9 cellular contexts compared by ENCODE assay signal in genomic region chr3:52120576-52121458, GRCh38.
DNase-seq lines count a peak whose midpoint lies in the region; ATAC-seq and TF ChIP-seq lines count a peak whose summit lies in the region.
"Had no signal": no experiment of that assay in that cellular context is flagged by ENCODE, and none has a peak within 500 bp of the region (broad histone marks: within the 10 kb centered on the region; RNA-seq: fewer than 3 reads in every experiment).

No MANE protein-coding gene starts in this region.

- H3K27ac Mint-ChIP-seq in stimulated activated memory B cell treated with anti-CD40 and anti-IgM and Interleukin-4, amounts not matched to agents 10 μg/mL and 1 μg/mL and 100 μg/mL, for 72 hours = peak overlapping the region; percentile 73

- H3K4me1 Mint-ChIP-seq in stimulated activated memory B cell treated with anti-CD40 and anti-IgM and Interleukin-4, amounts not matched to agents 10 μg/mL and 1 μg/mL and 100 μg/mL, for 72 hours = peaks cover 32% of the 10 kb centered on the region

- peak overlapping the region; percentile 64 for H3K4me3 Mint-ChIP-seq in stimulated activated memory B cell treated with anti-CD40 and anti-IgM and Interleukin-4, amounts not matched to agents 10 μg/mL and 1 μg/mL and 100 μg/mL, for 72 hours

- no peak for TF ChIP-seq POLR2A in NB4 (IDR thresholded peaks at IDR 0.05; ENCODE audit: extremely low read depth, insufficient read length)

- no peaks in the 10 kb centered on the region for H3K27me3 Mint-ChIP-seq in stimulated activated memory B cell treated with anti-CD40 and anti-IgM and Interleukin-4, amounts not matched to agents 10 μg/mL and 1 μg/mL and 100 μg/mL, for 72 hours

- no peaks in the 10 kb centered on the region for H3K36me3 Mint-ChIP-seq in stimulated activated memory B cell treated with anti-CD40 and anti-IgM and Interleukin-4, amounts not matched to agents 10 μg/mL and 1 μg/mL and 100 μg/mL, for 72 hours

- DNase-seq in NCI-H2171 treated with DMSO at 0.1 percent for 48 hours (lab: John Stamatoyannopoulos, UW) = peak; percentile 55
- no peak for DNase-seq in NCI-H2171 (lab: John Stamatoyannopoulos, UW)
- DNase-seq in NB4 (ENCODE audit: low read depth) = peak; percentile 92
- DNase-seq in fibroblast of mammary gland (ENCODE audit: low read depth) = peak; percentile 21
- no peak for DNase-seq in anterior cingulate cortex (lab: John Stamatoyannopoulos, UW)
- DNase-seq in OCI-M1 (lab: John Stamatoyannopoulos, UW) = no peak
- DNase-seq in amygdala (lab: John Stamatoyannopoulos, UW) = no peak
- DNase-seq: PC-3 had no signal

- no peak for TF ChIP-seq CTCF in NB4 (IDR thresholded peaks at IDR 0.05; ENCODE audit: low read depth, low read length)
- no peak for TF ChIP-seq CTCF in fibroblast of mammary gland (conservative IDR thresholded peaks at IDR 0.05; ENCODE audit: control insufficient read depth, insufficient read depth, low read depth, low read length)

- peak; percentile 46 for ATAC-seq in stimulated activated memory B cell treated with anti-CD40 and anti-IgM and Interleukin-4, amounts not matched to agents 10 μg/mL and 1 μg/mL and 100 μg/mL, for 72 hours
- ATAC-seq: PC-3 had no signal

- H3K4me3 ChIP-seq in NB4 (ENCODE audit: low read depth, low read length) (peak overlapping the region; percentile 36), fibroblast of mammary gland (ENCODE audit: control insufficient read depth, low read depth, low read length) (no peak overlapping the region)

- no peaks in the 10 kb centered on the region for H3K9me3 Mint-ChIP-seq in stimulated activated memory B cell treated with anti-CD40 and anti-IgM and Interleukin-4, amounts not matched to agents 10 μg/mL and 1 μg/mL and 100 μg/mL, for 72 hours

Comparison
In these comparisons a context has a peak if more than half of its experiments do, and no peak if none do; other contexts are left out.
1. DNase-seq: peak in NCI-H2171 treated with DMSO at 0.1 percent for 48 hours (single experiment), NB4 (single experiment) and fibroblast of mammary gland (single experiment); none in NCI-H2171 (single experiment), anterior cingulate cortex (0 of 58), OCI-M1 (single experiment) and amygdala (0 of 56).